Comparison of ENCODE assay signal across 1 cellular context in the genomic region with DNA sequence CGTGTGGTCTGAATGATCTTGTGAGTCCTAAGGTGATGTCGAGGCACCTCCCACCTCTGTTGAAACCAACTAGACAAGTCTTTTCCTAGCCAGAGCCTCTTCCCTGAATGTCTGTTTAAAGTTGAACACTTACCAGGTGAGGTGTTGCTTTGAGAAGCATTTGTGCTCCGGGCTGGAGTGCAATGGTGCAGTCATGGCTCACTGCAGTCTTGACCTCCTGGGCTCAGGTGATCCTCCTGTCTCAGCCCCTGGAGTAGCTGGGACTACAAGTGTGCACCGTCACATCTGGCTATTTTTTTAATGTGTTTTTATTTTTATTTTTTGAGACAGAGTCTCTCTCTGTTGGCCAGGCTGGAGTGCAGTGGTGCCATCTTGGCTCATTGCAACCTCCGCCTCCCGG.
TF ChIP-seq lines count a peak whose summit lies in the region.

No MANE protein-coding gene starts in this region.

TF ChIP-seq in HEK293, 187 proteins besides CTCF, POLR2A, EP300 and RAD21:
- TF ChIP-seq ZNF624 (tag by site-specific recombination; IDR thresholded peaks at IDR 0.05) (no peak), ZBTB17 (tag by site-specific recombination; IDR thresholded peaks at IDR 0.05) (no peak), KLF16 (tag by site-specific recombination; IDR thresholded peaks at IDR 0.05) (no peak), EGR2 (tag by site-specific recombination; IDR thresholded peaks at IDR 0.05; ENCODE audit: low read depth) (no peak), ZNF394 (tag by site-specific recombination; IDR thresholded peaks at IDR 0.05; ENCODE audit: borderline replicate concordance) (0 out of 2 replicates have a peak, but pooled peaks have one; percentile 18), ZFHX2 (tag by site-specific recombination; conservative IDR thresholded peaks at IDR 0.05) (no peak), ZNF664 (tag by site-specific recombination; IDR thresholded peaks at IDR 0.05) (no peak), ZBTB20 (tag by site-specific recombination; IDR thresholded peaks at IDR 0.05) (no peak)
- TF ChIP-seq, protein P1, sequence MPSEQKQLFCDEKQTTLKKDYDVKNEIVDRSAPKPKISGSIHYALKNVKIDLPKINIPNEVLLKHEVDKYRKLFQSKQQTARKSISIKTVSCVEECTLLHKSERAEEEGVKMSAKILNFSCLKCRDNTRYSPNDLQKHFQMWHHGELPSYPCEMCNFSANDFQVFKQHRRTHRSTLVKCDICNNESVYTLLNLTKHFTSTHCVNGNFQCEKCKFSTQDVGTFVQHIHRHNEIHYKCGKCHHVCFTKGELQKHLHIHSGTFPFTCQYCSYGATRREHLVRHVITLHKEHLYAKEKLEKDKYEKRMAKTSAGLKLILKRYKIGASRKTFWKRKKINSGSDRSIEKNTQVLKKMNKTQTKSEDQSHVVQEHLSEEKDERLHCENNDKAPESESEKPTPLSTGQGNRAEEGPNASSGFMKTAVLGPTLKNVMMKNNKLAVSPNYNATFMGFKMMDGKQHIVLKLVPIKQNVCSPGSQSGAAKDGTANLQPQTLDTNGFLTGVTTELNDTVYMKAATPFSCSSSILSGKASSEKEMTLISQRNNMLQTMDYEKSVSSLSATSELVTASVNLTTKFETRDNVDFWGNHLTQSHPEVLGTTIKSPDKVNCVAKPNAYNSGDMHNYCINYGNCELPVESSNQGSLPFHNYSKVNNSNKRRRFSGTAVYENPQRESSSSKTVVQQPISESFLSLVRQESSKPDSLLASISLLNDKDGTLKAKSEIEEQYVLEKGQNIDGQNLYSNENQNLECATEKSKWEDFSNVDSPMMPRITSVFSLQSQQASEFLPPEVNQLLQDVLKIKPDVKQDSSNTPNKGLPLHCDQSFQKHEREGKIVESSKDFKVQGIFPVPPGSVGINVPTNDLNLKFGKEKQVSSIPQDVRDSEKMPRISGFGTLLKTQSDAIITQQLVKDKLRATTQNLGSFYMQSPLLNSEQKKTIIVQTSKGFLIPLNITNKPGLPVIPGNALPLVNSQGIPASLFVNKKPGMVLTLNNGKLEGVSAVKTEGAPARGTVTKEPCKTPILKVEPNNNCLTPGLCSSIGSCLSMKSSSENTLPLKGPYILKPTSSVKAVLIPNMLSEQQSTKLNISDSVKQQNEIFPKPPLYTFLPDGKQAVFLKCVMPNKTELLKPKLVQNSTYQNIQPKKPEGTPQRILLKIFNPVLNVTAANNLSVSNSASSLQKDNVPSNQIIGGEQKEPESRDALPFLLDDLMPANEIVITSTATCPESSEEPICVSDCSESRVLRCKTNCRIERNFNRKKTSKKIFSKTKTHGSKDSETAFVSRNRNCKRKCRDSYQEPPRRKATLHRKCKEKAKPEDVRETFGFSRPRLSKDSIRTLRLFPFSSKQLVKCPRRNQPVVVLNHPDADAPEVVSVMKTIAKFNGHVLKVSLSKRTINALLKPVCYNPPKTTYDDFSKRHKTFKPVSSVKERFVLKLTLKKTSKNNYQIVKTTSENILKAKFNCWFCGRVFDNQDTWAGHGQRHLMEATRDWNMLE (tag by site-specific recombination; conservative IDR thresholded peaks at IDR 0.05; ENCODE audit: low read depth): no peak
